Comparison of ENCODE assay signal across 10 cellular contexts in the genomic region with DNA sequence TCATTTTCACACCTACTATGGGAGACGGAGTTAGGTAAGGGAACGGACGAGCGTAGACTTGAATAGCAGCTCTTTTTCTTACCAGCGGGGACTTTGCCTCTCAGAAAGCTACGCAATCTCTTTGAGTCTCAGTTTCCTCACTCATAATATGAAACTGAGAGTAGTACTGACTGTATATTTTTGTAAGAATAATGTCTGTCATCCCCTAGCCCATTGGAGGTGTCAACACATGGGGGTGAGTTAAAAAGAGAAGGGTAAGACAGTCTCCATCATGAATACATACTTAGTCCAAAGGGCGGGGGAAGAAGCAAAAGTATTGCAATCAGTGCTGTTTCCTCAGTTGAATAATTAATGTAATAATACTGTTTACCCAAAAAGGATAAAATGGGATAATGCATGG.
"Had no signal": no experiment of that assay in that cellular context is flagged by ENCODE, and none has a peak within 500 bp of the region (broad histone marks: within the 10 kb centered on the region; RNA-seq: fewer than 3 reads in every experiment).

No MANE protein-coding gene starts in this region.

- H3K27ac Mint-ChIP-seq: HFFc6, IgD-negative memory B cell had no signal

- H3K4me1 ChIP-seq: HAP-1 had no signal

- H3K4me3 ChIP-seq: GM23248, HAP-1 had no signal

- DNase-seq: GM23248, GOT3, H7, HFFc6, KBM-7 had no signal

- H3K4me1 Mint-ChIP-seq: IgD-negative memory B cell had no signal

- H3K4me3 Mint-ChIP-seq: HFFc6, IgD-negative memory B cell had no signal

- H2AFZ ChIP-seq: GM23248 had no signal

- H3K9ac ChIP-seq: GM23248 had no signal

- H3K36me3 Mint-ChIP-seq: IgD-negative memory B cell had no signal

- ATAC-seq: HCT116, HepG2 had no signal

- H3K27ac ChIP-seq: GM23248, HL-60 had no signal

- H3K36me3 ChIP-seq: HAP-1 had no signal

- H3K9me3 ChIP-seq: HAP-1 had no signal
